25 cellular contexts compared by ENCODE assay signal in the genomic region with DNA sequence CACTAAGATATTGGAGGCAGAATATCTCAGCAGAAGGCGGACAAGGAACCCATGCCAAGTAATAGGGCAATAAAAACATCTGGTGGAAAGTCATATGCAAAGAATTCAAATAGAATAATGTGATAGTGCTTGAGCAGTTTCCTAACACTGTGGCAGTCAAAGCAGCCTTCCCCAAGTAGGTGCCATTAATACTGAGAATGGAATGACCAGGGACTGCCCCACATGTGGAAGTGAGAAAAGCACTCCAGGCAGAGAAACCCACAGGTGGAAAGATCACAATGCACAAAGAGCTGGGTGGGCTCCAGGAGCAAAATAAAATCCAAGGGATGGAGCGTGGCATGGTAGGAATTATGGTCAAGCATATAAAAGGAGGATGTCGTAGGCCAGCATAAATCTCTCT.
"Had no signal": no experiment of that assay in that cellular context is flagged by ENCODE, and none has a peak within 500 bp of the region (broad histone marks: within the 10 kb centered on the region; RNA-seq: fewer than 3 reads in every experiment).

No MANE protein-coding gene starts in this region.

- H3K27me3 Mint-ChIP-seq: activated naive CD8-positive, alpha-beta T cell treated with anti-CD3 and anti-CD28 coated beads for 36 hours had no signal

- H3K27me3 ChIP-seq: body of pancreas, foreskin keratinocyte, transverse colon, vagina had no signal

- H3K9me3 Mint-ChIP-seq: activated CD4-positive, alpha-beta memory T cell treated with anti-CD3 and anti-CD28 coated beads for 36 hours; activated naive CD8-positive, alpha-beta T cell treated with anti-CD3 and anti-CD28 coated beads for 36 hours; activated T-helper 17 cell treated with anti-CD3 and anti-CD28 coated beads, Interleukin-2, amount 50 U/mL, for 72 hours; effector memory CD8-positive, alpha-beta T cell; natural killer cell; T-helper 2 cell treated with Interferon-gamma antibody and Interleukin-4, amounts not matched to agents 5 μg/mL and 100 μg/mL, for 36 hours; WTC11 had no signal

- H3K4me3 ChIP-seq: body of pancreas, lung, transverse colon, vagina had no signal

- ATAC-seq: activated CD4-positive, alpha-beta T cell treated with anti-CD3 and anti-CD28 coated beads for 36 hours; activated CD8-positive, alpha-beta memory T cell treated with anti-CD3 and anti-CD28 coated beads, Interleukin-2, amount 10 ng/mL, durations not matched to agents 7 days and 5 days; activated T-helper 17 cell treated with anti-CD3 and anti-CD28 coated beads, Interleukin-2, amount 50 U/mL, for 72 hours; body of pancreas; effector memory CD8-positive, alpha-beta T cell; foreskin keratinocyte; left lobe of liver; natural killer cell; sciatic nerve; WTC11 had no signal

- H3K36me3 Mint-ChIP-seq: activated CD4-positive, alpha-beta memory T cell treated with anti-CD3 and anti-CD28 coated beads for 36 hours; activated CD8-positive, alpha-beta memory T cell treated with anti-CD3 and anti-CD28 coated beads, Interleukin-2, amount 10 ng/mL, durations not matched to agents 7 days and 5 days; activated naive CD8-positive, alpha-beta T cell treated with anti-CD3 and anti-CD28 coated beads for 36 hours; natural killer cell; WTC11 had no signal

- H3K36me3 ChIP-seq: transverse colon, vagina had no signal

- H3K27ac ChIP-seq: body of pancreas, foreskin keratinocyte, parathyroid adenoma, transverse colon, vagina had no signal

- H3K4me1 Mint-ChIP-seq: activated T-helper 17 cell treated with anti-CD3 and anti-CD28 coated beads, Interleukin-2, amount 50 U/mL, for 72 hours had no signal

- DNase-seq: activated CD4-positive, alpha-beta memory T cell treated with anti-CD3 and anti-CD28 coated beads for 36 hours; activated CD4-positive, alpha-beta T cell treated with anti-CD3 and anti-CD28 coated beads for 36 hours; activated CD8-positive, alpha-beta memory T cell treated with anti-CD3 and anti-CD28 coated beads, Interleukin-2, amount 10 ng/mL, durations not matched to agents 7 days and 5 days; activated naive CD4-positive, alpha-beta T cell; activated naive CD8-positive, alpha-beta T cell treated with anti-CD3 and anti-CD28 coated beads for 36 hours; amniotic stem cell; body of pancreas; effector memory CD8-positive, alpha-beta T cell; foreskin keratinocyte; glutamatergic neuron; hippocampal formation; islet precursor cell; natural killer cell; stimulated activated CD4-positive, alpha-beta T cell treated with anti-CD3 and anti-CD28 coated beads, Interleukin-4, amount 100 ng/mL, for 4 hours; stimulated activated naive CD4-positive, alpha-beta T cell; substantia nigra; transverse colon had no signal

- H3K4me3 Mint-ChIP-seq: activated CD4-positive, alpha-beta memory T cell treated with anti-CD3 and anti-CD28 coated beads for 36 hours; activated CD4-positive, alpha-beta T cell treated with anti-CD3 and anti-CD28 coated beads for 36 hours; activated CD8-positive, alpha-beta memory T cell treated with anti-CD3 and anti-CD28 coated beads, Interleukin-2, amount 10 ng/mL, durations not matched to agents 7 days and 5 days; activated naive CD8-positive, alpha-beta T cell treated with anti-CD3 and anti-CD28 coated beads for 36 hours; activated T-helper 17 cell treated with anti-CD3 and anti-CD28 coated beads, Interleukin-2, amount 50 U/mL, for 72 hours; effector memory CD8-positive, alpha-beta T cell; natural killer cell; T-helper 2 cell treated with Interferon-gamma antibody and Interleukin-4, amounts not matched to agents 5 μg/mL and 100 μg/mL, for 36 hours; WTC11 had no signal

- H3K4me1 ChIP-seq: body of pancreas, foreskin keratinocyte, parathyroid adenoma, transverse colon, vagina had no signal

- H3K27ac Mint-ChIP-seq: activated CD4-positive, alpha-beta memory T cell treated with anti-CD3 and anti-CD28 coated beads for 36 hours; activated CD4-positive, alpha-beta T cell treated with anti-CD3 and anti-CD28 coated beads for 36 hours; activated CD8-positive, alpha-beta memory T cell treated with anti-CD3 and anti-CD28 coated beads, Interleukin-2, amount 10 ng/mL, durations not matched to agents 7 days and 5 days; activated naive CD8-positive, alpha-beta T cell treated with anti-CD3 and anti-CD28 coated beads for 36 hours; activated T-helper 17 cell treated with anti-CD3 and anti-CD28 coated beads, Interleukin-2, amount 50 U/mL, for 72 hours; T-helper 2 cell treated with Interferon-gamma antibody and Interleukin-4, amounts not matched to agents 5 μg/mL and 100 μg/mL, for 36 hours; WTC11 had no signal

- H3K9me3 ChIP-seq: body of pancreas, transverse colon, vagina had no signal
